In genomic region chr1:194952171-194952570, GRCh38 we compare ENCODE assay signal across 19 cellular contexts.
A peak's percentile ranks its signal among the peaks of the same experiment; 100 is the strongest.
DNase-seq lines count a peak whose midpoint lies in the region; ATAC-seq and TF ChIP-seq lines count a peak whose summit lies in the region.
"Had no signal": no experiment of that assay in that cellular context is flagged by ENCODE, and none has a peak within 500 bp of the region (broad histone marks: within the 10 kb centered on the region; RNA-seq: fewer than 3 reads in every experiment).

No MANE protein-coding gene starts in this region.

- H3K36me3 Mint-ChIP-seq in naive thymus-derived CD4-positive, alpha-beta T cell, result no peaks in the 10 kb centered on the region
- H3K36me3 Mint-ChIP-seq: T-cell had no signal

- H3K27me3 Mint-ChIP-seq in naive thymus-derived CD4-positive, alpha-beta T cell, result no peaks in the 10 kb centered on the region
- H3K27me3 Mint-ChIP-seq: CD4-positive, alpha-beta T cell; T-cell had no signal

- H2BK15ac ChIP-seq in neuronal stem cell (ENCODE audit: low read length), result no peak overlapping the region

- H2BK5ac ChIP-seq in neuronal stem cell (ENCODE audit: low read length), result no peak overlapping the region

- no peak overlapping the region for H3K27ac ChIP-seq in neuronal stem cell (replicated peaks; ENCODE audit: low read length)
- H3K27ac ChIP-seq in naive thymus-derived CD4-positive, alpha-beta T cell (ENCODE audit: low read depth, low read length), result no peak overlapping the region
- H3K27ac ChIP-seq: BLaER1 had no signal

- no peak overlapping the region for H2AK5ac ChIP-seq in neuronal stem cell (ENCODE audit: low read depth, low read length)

- DNase-seq in NCI-H82 (lab: John Stamatoyannopoulos, UW), result peak; percentile 63
- DNase-seq in NCI-H82 treated with DMSO at 0.1 percent for 48 hours (lab: John Stamatoyannopoulos, UW; ENCODE audit: unreplicated experiment), result no peak
- DNase-seq in HFF-Myc (ENCODE audit: extremely low read depth, low read depth), result peak; percentile 11
- DNase-seq in adipocyte (ENCODE audit: low read depth), result peak; percentile 41
- no peak for DNase-seq in neuronal stem cell (ENCODE audit: low spot score)
- no peak for DNase-seq in stimulated activated CD4-positive, alpha-beta T cell treated with anti-CD3 and anti-CD28 coated beads, Interleukin-4, amount 100 ng/mL, for 24 hours
- no peak for DNase-seq in naive thymus-derived CD4-positive, alpha-beta T cell
- no peak for DNase-seq in AML-193 (lab: John Stamatoyannopoulos, UW)
- DNase-seq: CD4-positive, alpha-beta T cell; COR-L47; IMR-90; NCI-H1417; NCI-H2029; NCI-H2227 treated with DMSO at 0.1 percent for 48 hours; NCI-H510A; OCI-M1; Right ventricle myocardium superior; T-cell had no signal

- no peak overlapping the region for H3K14ac ChIP-seq in neuronal stem cell (ENCODE audit: low read length)

- H4K8ac ChIP-seq in neuronal stem cell (ENCODE audit: low read depth, low read length), result no peak overlapping the region

- H2AFZ ChIP-seq in neuronal stem cell (ENCODE audit: low read length), result peak overlapping the region; percentile 77

- H3K9ac ChIP-seq in adipocyte (ENCODE audit: low read length) (no peak overlapping the region), neuronal stem cell (ENCODE audit: low read depth, low read length, poor library complexity) (no peak overlapping the region)
- H3K9ac ChIP-seq: BLaER1 had no signal

- H2BK120ac ChIP-seq in neuronal stem cell (ENCODE audit: low read depth, low read length), result no peak overlapping the region

- no peak overlapping the region for H3K4ac ChIP-seq in neuronal stem cell (ENCODE audit: low read length)

- ATAC-seq in naive thymus-derived CD4-positive, alpha-beta T cell, result no peak
- ATAC-seq: T-cell had no signal

- CTCF ChIA-PET in naive thymus-derived CD4-positive, alpha-beta T cell (lab: Charles Lee), result no interaction called here

- H3K4me1 ChIP-seq in adipocyte (ENCODE audit: control insufficient read depth, insufficient read depth, low read length) (no peaks in the 10 kb centered on the region), neuronal stem cell (ENCODE audit: control insufficient read depth in 2 of 2, insufficient read depth in 1 of 2, low read depth in 1 of 2, low read length in 2 of 2) (no peaks in the 10 kb centered on the region)
- H3K4me1 ChIP-seq in naive thymus-derived CD4-positive, alpha-beta T cell (ENCODE audit: control insufficient read depth in 2 of 2, insufficient read depth in 2 of 2, low read length in 2 of 2), result no peaks in the 10 kb centered on the region
- H3K4me1 ChIP-seq: BLaER1 had no signal

- H3K36me3 ChIP-seq in adipocyte (ENCODE audit: control insufficient read depth, insufficient read depth, low read length, severe bottlenecking) (no peaks in the 10 kb centered on the region), neuronal stem cell (replicated peaks in 1 of 2; ENCODE audit: control insufficient read depth in 2 of 2, insufficient read depth in 2 of 2, low read length in 2 of 2) (no peaks in the 10 kb centered on the region)
- H3K36me3 ChIP-seq in naive thymus-derived CD4-positive, alpha-beta T cell (ENCODE audit: control insufficient read depth in 2 of 3, insufficient read depth in 3 of 3, low read length in 3 of 3), result no peaks in the 10 kb centered on the region
- H3K36me3 ChIP-seq: BLaER1 had no signal

- no peak overlapping the region for H3K23ac ChIP-seq in neuronal stem cell (ENCODE audit: low read depth, low read length, poor library complexity)

- H3K79me1 ChIP-seq in neuronal stem cell (ENCODE audit: low read depth, low read length), result no peaks in the 10 kb centered on the region

- no peak overlapping the region for H3K4me3 ChIP-seq in HFF-Myc (replicated peaks; ENCODE audit: low read depth, low read length)
- H3K4me3 ChIP-seq in adipocyte (ENCODE audit: low read length), result no peak overlapping the region
- H3K4me3 ChIP-seq in neuronal stem cell (ENCODE audit: low read length in 2 of 2), result no peak overlapping the region
- H3K4me3 ChIP-seq in naive thymus-derived CD4-positive, alpha-beta T cell (ENCODE audit: low read length), result no peak overlapping the region
- H3K4me3 ChIP-seq: BLaER1 had no signal

- no peak overlapping the region for H3K18ac ChIP-seq in neuronal stem cell (ENCODE audit: low read length)

- TF ChIP-seq CTCF in HFF-Myc (IDR thresholded peaks at IDR 0.05; ENCODE audit: low read depth, low read length, missing control alignments), result no peak

- H3K9me3 ChIP-seq in adipocyte (ENCODE audit: control insufficient read depth, low read length) (no peaks in the 10 kb centered on the region), neuronal stem cell (replicated peaks in 1 of 2; ENCODE audit: control insufficient read depth in 2 of 2, insufficient read depth in 1 of 2, low read depth in 1 of 2, low read length in 2 of 2) (no peaks in the 10 kb centered on the region)
- no peaks in the 10 kb centered on the region for H3K9me3 ChIP-seq in naive thymus-derived CD4-positive, alpha-beta T cell (ENCODE audit: control insufficient read depth in 2 of 3, low read length in 3 of 3)
- H3K9me3 ChIP-seq: BLaER1 had no signal

- no peak overlapping the region for H4K91ac ChIP-seq in neuronal stem cell (ENCODE audit: low read depth, low read length, poor library complexity)

- intact Hi-C loops in naive thymus-derived CD4-positive, alpha-beta T cell (cut with micrococcal nuclease), result no loop called here

- H3K27me3 ChIP-seq in adipocyte (replicated peaks; ENCODE audit: control insufficient read depth, insufficient read depth, low read length) (no peaks in the 10 kb centered on the region), neuronal stem cell (ENCODE audit: control insufficient read depth in 3 of 3, insufficient read depth in 3 of 3, low read depth in 1 of 3, low read length in 3 of 3) (no peaks in the 10 kb centered on the region)
- no peaks in the 10 kb centered on the region for H3K27me3 ChIP-seq in naive thymus-derived CD4-positive, alpha-beta T cell (ENCODE audit: control insufficient read depth in 2 of 2, insufficient read depth in 2 of 2, low read length in 2 of 2)
- H3K27me3 ChIP-seq: BLaER1 had no signal

- no peak overlapping the region for H3K4me2 ChIP-seq in neuronal stem cell (ENCODE audit: insufficient read depth, low read length, poor library complexity, severe bottlenecking)
- H3K4me2 ChIP-seq: BLaER1 had no signal

- H3K27ac Mint-ChIP-seq in naive thymus-derived CD4-positive, alpha-beta T cell, result no peak overlapping the region
- H3K27ac Mint-ChIP-seq: CD4-positive, alpha-beta T cell; T-cell had no signal

- H2BK12ac ChIP-seq in neuronal stem cell (ENCODE audit: low read length), result no peak overlapping the region

- H3K9me3 Mint-ChIP-seq in naive thymus-derived CD4-positive, alpha-beta T cell, result peaks cover 0 to 10% (median 0%) of the 10 kb centered on the region in 11 donors
- H3K9me3 Mint-ChIP-seq: CD4-positive, alpha-beta T cell had no signal

- no peaks in the 10 kb centered on the region for H3K4me1 Mint-ChIP-seq in naive thymus-derived CD4-positive, alpha-beta T cell
- H3K4me1 Mint-ChIP-seq: T-cell had no signal

- POLR2A ChIA-PET in naive thymus-derived CD4-positive, alpha-beta T cell (lab: Charles Lee), result no interaction called here

- no CpG with 5 or more reads among the region's 6 CpGs for WGBS in neuronal stem cell (ENCODE audit: extremely low coverage in 2 of 2, insufficient read length in 2 of 2, insufficient replicate concordance in 1 of 2), 2 donors

- no peak overlapping the region for H3K4me3 Mint-ChIP-seq in naive thymus-derived CD4-positive, alpha-beta T cell
- H3K4me3 Mint-ChIP-seq: CD4-positive, alpha-beta T cell; T-cell had no signal

Comparison
In these comparisons a context has a peak if more than half of its experiments do, and no peak if none do; other contexts are left out.
1. DNase-seq: peak in NCI-H82 (single experiment), HFF-Myc (single experiment) and adipocyte (single experiment); none in NCI-H82 treated with DMSO at 0.1 percent for 48 hours (single experiment), neuronal stem cell (single experiment), stimulated activated CD4-positive, alpha-beta T cell treated with anti-CD3 and anti-CD28 coated beads, Interleukin-4, amount 100 ng/mL, for 24 hours (single experiment), naive thymus-derived CD4-positive, alpha-beta T cell (0 of 9) and AML-193 (0 of 2).